ENCODE assay signal across 1 cellular context in the genomic region with DNA sequence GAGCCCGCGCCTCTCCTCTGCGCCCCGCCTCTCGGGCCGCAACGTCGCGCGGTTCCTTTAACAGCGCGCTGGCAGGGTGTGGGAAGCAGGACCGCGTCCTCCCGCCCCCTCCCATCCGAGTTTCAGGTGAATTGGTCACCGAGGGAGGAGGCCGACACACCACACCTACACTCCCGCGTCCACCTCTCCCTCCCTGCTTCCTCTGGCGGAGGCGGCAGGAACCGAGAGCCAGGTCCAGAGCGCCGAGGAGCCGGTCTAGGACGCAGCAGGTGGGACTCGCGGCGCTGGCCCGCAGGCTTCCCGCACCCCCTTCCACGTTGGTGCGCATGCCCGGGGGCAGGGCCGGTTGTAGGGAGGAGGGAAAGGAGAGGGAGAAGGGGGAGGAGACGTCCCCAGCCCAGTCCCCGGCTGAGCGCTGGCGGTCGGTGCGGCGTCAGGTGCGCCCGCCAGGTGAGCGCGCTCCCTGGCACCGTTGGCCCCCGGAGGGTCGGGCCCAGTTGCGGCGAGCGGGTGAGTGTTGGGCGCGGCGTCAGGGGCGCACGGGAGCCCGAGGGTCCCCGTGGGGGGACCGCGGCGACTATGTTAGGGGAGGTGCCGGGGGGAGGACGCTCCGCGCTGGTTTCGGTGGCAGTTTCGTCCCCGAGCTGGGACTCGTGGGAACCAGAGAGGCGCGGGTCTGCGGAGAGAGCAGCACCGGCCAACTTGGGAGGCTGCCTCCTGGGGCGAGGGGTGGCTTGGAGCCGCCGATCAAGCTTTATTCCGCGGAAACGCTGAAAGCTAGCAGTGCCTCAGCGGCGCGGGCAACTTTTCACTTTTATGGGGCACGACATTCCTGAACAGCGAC.
TF ChIP-seq lines count a peak whose summit lies in the region.

OCLN (plus strand) TSS at position 400 of the 844 bp plus-strand sequence. CDS start 11,455 bp downstream, outside the sequence.

TF ChIP-seq in HEK293, 187 proteins besides CTCF, POLR2A, EP300 and RAD21 (continued from another document and continues in another):
- TF ChIP-seq, protein P1, sequence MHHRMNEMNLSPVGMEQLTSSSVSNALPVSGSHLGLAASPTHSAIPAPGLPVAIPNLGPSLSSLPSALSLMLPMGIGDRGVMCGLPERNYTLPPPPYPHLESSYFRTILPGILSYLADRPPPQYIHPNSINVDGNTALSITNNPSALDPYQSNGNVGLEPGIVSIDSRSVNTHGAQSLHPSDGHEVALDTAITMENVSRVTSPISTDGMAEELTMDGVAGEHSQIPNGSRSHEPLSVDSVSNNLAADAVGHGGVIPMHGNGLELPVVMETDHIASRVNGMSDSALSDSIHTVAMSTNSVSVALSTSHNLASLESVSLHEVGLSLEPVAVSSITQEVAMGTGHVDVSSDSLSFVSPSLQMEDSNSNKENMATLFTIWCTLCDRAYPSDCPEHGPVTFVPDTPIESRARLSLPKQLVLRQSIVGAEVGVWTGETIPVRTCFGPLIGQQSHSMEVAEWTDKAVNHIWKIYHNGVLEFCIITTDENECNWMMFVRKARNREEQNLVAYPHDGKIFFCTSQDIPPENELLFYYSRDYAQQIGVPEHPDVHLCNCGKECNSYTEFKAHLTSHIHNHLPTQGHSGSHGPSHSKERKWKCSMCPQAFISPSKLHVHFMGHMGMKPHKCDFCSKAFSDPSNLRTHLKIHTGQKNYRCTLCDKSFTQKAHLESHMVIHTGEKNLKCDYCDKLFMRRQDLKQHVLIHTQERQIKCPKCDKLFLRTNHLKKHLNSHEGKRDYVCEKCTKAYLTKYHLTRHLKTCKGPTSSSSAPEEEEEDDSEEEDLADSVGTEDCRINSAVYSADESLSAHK (tag by site-specific recombination; IDR thresholded peaks at IDR 0.05) = peak; percentile 73
- TF ChIP-seq ZNF555 (tag by site-specific recombination; conservative IDR thresholded peaks at IDR 0.05) (no peak), ZXDB (tag by site-specific recombination; IDR thresholded peaks at IDR 0.05) (peak; percentile 39; the same call in 1 of the 2 replicates), ZNF366 (tag by site-specific recombination; conservative IDR thresholded peaks at IDR 0.05) (peak; percentile 70), ZNF292 (tag by site-specific recombination; IDR thresholded peaks at IDR 0.05; ENCODE audit: borderline replicate concordance, low read depth) (no peak), ZBTB8A (tag by site-specific recombination; IDR thresholded peaks at IDR 0.05) (peak; percentile 50), ZNF776 (tag by site-specific recombination; IDR thresholded peaks at IDR 0.05; ENCODE audit: borderline replicate concordance) (no peak), ZNF133 (tag by site-specific recombination; IDR thresholded peaks at IDR 0.05) (no peak), ZNF513 (tag by site-specific recombination; IDR thresholded peaks at IDR 0.05) (no peak), OSR2 (tag by site-specific recombination; IDR thresholded peaks at IDR 0.05) (no peak), ZNF645 (tag by site-specific recombination; IDR thresholded peaks at IDR 0.05) (no peak; the same call in 1 of the 2 replicates), ZIC2 (tag by site-specific recombination; IDR thresholded peaks at IDR 0.05) (peak; percentile 86), ZNF518A (tag by site-specific recombination; conservative IDR thresholded peaks at IDR 0.05; ENCODE audit: low read depth) (no peak), BCL11A (tag by site-specific recombination; IDR thresholded peaks at IDR 0.05; ENCODE audit: low read depth) (no peak), HOXA7 (CRISPR knock-in tag; IDR thresholded peaks at IDR 0.05; ENCODE audit: borderline replicate concordance) (no peak), ZBTB7A (tag by site-specific recombination; IDR thresholded peaks at IDR 0.05; ENCODE audit: low read depth) (no peak), PATZ1 (tag by site-specific recombination; IDR thresholded peaks at IDR 0.05) (peak; percentile 93), ZNF350 (tag by site-specific recombination; IDR thresholded peaks at IDR 0.05) (no peak), ZNF16 (tag by site-specific recombination; IDR thresholded peaks at IDR 0.05; ENCODE audit: low read depth) (peak; percentile 48; the same call in 1 of the 2 replicates), ZNF324 (tag by site-specific recombination; IDR thresholded peaks at IDR 0.05) (peak; percentile 27), ZFP69B (tag by site-specific recombination; IDR thresholded peaks at IDR 0.05) (no peak), ZFHX2 (tag by site-specific recombination; conservative IDR thresholded peaks at IDR 0.05) (peak; percentile 94), ZNF777 (tag by site-specific recombination; IDR thresholded peaks at IDR 0.05; ENCODE audit: borderline replicate concordance) (no peak), ZSCAN30 (tag by site-specific recombination; IDR thresholded peaks at IDR 0.05) (peak; percentile 16; the same call in 1 of the 2 replicates), KLF16 (tag by site-specific recombination; IDR thresholded peaks at IDR 0.05) (peak; percentile 38), HOXC10 (CRISPR knock-in tag; IDR thresholded peaks at IDR 0.05) (0 out of 2 replicates have a peak, but pooled peaks have one; percentile 37), ZNF621 (tag by site-specific recombination; IDR thresholded peaks at IDR 0.05) (no peak), SP7 (tag by site-specific recombination; IDR thresholded peaks at IDR 0.05) (peak; percentile 79), ZNF629 (tag by site-specific recombination; IDR thresholded peaks at IDR 0.05) (peak; percentile 59; the same call in 1 of the 2 replicates), FEZF1 (tag by site-specific recombination; IDR thresholded peaks at IDR 0.05) (no peak), ZFP41 (tag by site-specific recombination; IDR thresholded peaks at IDR 0.05; ENCODE audit: borderline replicate concordance) (no peak), ZNF658 (tag by site-specific recombination; IDR thresholded peaks at IDR 0.05) (no peak), ZNF488 (tag by site-specific recombination; IDR thresholded peaks at IDR 0.05) (no peak), SP2 (tag by site-specific recombination; IDR thresholded peaks at IDR 0.05) (peak; percentile 85), ZNF560 (tag by site-specific recombination; IDR thresholded peaks at IDR 0.05; ENCODE audit: borderline replicate concordance) (no peak), ZNF354C (tag by site-specific recombination; IDR thresholded peaks at IDR 0.05; ENCODE audit: borderline replicate concordance, low read depth) (no peak), ZNF701 (tag by site-specific recombination; IDR thresholded peaks at IDR 0.05) (no peak)
- TF ChIP-seq, protein P2, sequence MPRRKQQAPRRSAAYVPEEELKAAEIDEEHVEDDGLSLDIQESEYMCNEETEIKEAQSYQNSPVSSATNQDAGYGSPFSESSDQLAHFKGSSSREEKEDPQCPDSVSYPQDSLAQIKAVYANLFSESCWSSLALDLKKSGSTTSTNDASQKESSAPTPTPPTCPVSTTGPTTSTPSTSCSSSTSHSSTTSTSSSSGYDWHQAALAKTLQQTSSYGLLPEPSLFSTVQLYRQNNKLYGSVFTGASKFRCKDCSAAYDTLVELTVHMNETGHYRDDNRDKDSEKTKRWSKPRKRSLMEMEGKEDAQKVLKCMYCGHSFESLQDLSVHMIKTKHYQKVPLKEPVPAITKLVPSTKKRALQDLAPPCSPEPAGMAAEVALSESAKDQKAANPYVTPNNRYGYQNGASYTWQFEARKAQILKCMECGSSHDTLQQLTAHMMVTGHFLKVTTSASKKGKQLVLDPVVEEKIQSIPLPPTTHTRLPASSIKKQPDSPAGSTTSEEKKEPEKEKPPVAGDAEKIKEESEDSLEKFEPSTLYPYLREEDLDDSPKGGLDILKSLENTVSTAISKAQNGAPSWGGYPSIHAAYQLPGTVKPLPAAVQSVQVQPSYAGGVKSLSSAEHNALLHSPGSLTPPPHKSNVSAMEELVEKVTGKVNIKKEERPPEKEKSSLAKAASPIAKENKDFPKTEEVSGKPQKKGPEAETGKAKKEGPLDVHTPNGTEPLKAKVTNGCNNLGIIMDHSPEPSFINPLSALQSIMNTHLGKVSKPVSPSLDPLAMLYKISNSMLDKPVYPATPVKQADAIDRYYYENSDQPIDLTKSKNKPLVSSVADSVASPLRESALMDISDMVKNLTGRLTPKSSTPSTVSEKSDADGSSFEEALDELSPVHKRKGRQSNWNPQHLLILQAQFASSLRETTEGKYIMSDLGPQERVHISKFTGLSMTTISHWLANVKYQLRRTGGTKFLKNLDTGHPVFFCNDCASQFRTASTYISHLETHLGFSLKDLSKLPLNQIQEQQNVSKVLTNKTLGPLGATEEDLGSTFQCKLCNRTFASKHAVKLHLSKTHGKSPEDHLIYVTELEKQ (tag by site-specific recombination; IDR thresholded peaks at IDR 0.05; ENCODE audit: borderline replicate concordance) = no peak
- TF ChIP-seq, protein P3, sequence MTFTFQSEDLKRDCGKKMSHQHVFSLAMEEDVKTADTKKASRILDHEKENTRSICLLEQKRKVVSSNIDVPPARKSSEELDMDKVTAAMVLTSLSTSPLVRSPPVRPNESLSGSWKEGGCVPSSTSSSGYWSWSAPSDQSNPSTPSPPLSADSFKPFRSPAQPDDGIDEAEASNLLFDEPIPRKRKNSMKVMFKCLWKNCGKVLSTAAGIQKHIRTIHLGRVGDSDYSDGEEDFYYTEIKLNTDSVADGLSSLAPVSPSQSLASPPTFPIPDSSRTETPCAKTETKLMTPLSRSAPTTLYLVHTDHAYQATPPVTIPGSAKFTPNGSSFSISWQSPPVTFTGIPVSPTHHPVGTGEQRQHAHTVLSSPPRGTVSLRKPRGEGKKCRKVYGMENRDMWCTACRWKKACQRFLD (tag by site-specific recombination; IDR thresholded peaks at IDR 0.05) = no peak
